ENCODE assay signal across 8 cellular contexts in genomic region chr17:30378191-30378796, GRCh38. TPM values are rescaled to one million over a fixed set of nuclear protein-coding genes. Genes with fewer than 3 reads are reported as not detected.
DNase-seq lines count a peak whose midpoint lies in the region; ATAC-seq and TF ChIP-seq lines count a peak whose summit lies in the region.

No MANE protein-coding gene starts in this region.

- H3K27ac ChIP-seq in suprapubic skin: peak overlapping the region; percentile 78

- peaks cover 15% of the 10 kb centered on the region for H3K27me3 Mint-ChIP-seq in activated CD4-positive, alpha-beta memory T cell treated with anti-CD3 and anti-CD28 coated beads, Interleukin-2, amount 10 ng/mL, durations not matched to agents 7 days and 5 days
- H3K27me3 Mint-ChIP-seq in naive B cell: peaks cover 30 to 35% (median 34%) of the 10 kb centered on the region in 3 donors

- H3K4me1 Mint-ChIP-seq in activated CD4-positive, alpha-beta memory T cell treated with anti-CD3 and anti-CD28 coated beads, Interleukin-2, amount 10 ng/mL, durations not matched to agents 7 days and 5 days: peaks cover 52% of the 10 kb centered on the region
- H3K4me1 Mint-ChIP-seq in naive B cell: peaks cover 12 to 32% (median 23%) of the 10 kb centered on the region in 3 donors

- WGBS in suprapubic skin: 5% methylated on average over 32 of the region's 32 CpGs

- no peaks in the 10 kb centered on the region for H3K9me3 Mint-ChIP-seq in activated CD4-positive, alpha-beta memory T cell treated with anti-CD3 and anti-CD28 coated beads, Interleukin-2, amount 10 ng/mL, durations not matched to agents 7 days and 5 days
- no peaks in the 10 kb centered on the region for H3K9me3 Mint-ChIP-seq in naive B cell

- no peaks in the 10 kb centered on the region for H3K9me3 ChIP-seq in endocrine pancreas (ENCODE audit: control insufficient read depth, low read length)
- no peaks in the 10 kb centered on the region for H3K9me3 ChIP-seq in suprapubic skin

- H3K36me3 ChIP-seq in endocrine pancreas (ENCODE audit: control insufficient read depth, insufficient read depth, low read length) (no peaks in the 10 kb centered on the region), suprapubic skin (no peaks in the 10 kb centered on the region)

- H3K4me1 ChIP-seq in endocrine pancreas (ENCODE audit: control insufficient read depth, insufficient read depth, low read length) (peaks cover 16% of the 10 kb centered on the region), suprapubic skin (peaks cover 43% of the 10 kb centered on the region)

- no peak for TF ChIP-seq POLR2A in suprapubic skin (IDR thresholded peaks at IDR 0.05)

- DNase-seq in CD1c-positive myeloid dendritic cell (ENCODE audit: extremely low spot score) (peak; percentile 56), naive B cell (no peak), suprapubic skin (ENCODE audit: low spot score in 2 of 2) (no peak), NCI-H1417 treated with DMSO at 0.1 percent for 48 hours (lab: John Stamatoyannopoulos, UW) (no peak)
- peak; percentile 67 for DNase-seq in activated CD4-positive, alpha-beta memory T cell treated with anti-CD3 and anti-CD28 coated beads, Interleukin-2, amount 10 ng/mL, durations not matched to agents 7 days and 5 days

- CTCF ChIA-PET in activated CD4-positive, alpha-beta memory T cell treated with anti-CD3 and anti-CD28 coated beads, Interleukin-2, amount 10 ng/mL, durations not matched to agents 7 days and 5 days (lab: Charles Lee): interaction anchor here (0.6 to 2.3 kb wide), 5 partner anchors 15 to 338 kb away, joined by 3 to 6 read pairs (median 3); no protein-coding TSS in a partner anchor

- H3K4me3 Mint-ChIP-seq in activated CD4-positive, alpha-beta memory T cell treated with anti-CD3 and anti-CD28 coated beads, Interleukin-2, amount 10 ng/mL, durations not matched to agents 7 days and 5 days: peak overlapping the region; percentile 79
- peak overlapping the region; percentile 91 to 99 (median 96) for H3K4me3 Mint-ChIP-seq in naive B cell

- peak; percentile 4 for ATAC-seq in HG02885 (IDR thresholded peaks at IDR 0.05; ENCODE audit: poor library complexity, unreplicated experiment)
- ATAC-seq in naive B cell (ENCODE audit: low read depth in 2 of 2): peak; percentile 16 to 22
- no peak for ATAC-seq in HG02623 (IDR thresholded peaks at IDR 0.05; ENCODE audit: unreplicated experiment)

- POLR2A ChIA-PET in activated CD4-positive, alpha-beta memory T cell treated with anti-CD3 and anti-CD28 coated beads, Interleukin-2, amount 10 ng/mL, durations not matched to agents 7 days and 5 days (lab: Charles Lee): interaction anchor here (0.9 to 2.7 kb wide), 4 partner anchors 14 to 87 kb away, joined by 3 to 10 read pairs (median 6); partner anchors contain the start of gene BLMH

- H3K4me3 ChIP-seq in endocrine pancreas (ENCODE audit: control insufficient read depth, insufficient read depth, low read length) (peak overlapping the region; percentile 74), suprapubic skin (peak overlapping the region; percentile 77)

- no peaks in the 10 kb centered on the region for H3K27me3 ChIP-seq in endocrine pancreas (ENCODE audit: control insufficient read depth, insufficient read depth, low read length)
- no peaks in the 10 kb centered on the region for H3K27me3 ChIP-seq in suprapubic skin

- TF ChIP-seq CTCF in suprapubic skin (IDR thresholded peaks at IDR 0.05): no peak

- no peaks in the 10 kb centered on the region for H3K36me3 Mint-ChIP-seq in activated CD4-positive, alpha-beta memory T cell treated with anti-CD3 and anti-CD28 coated beads, Interleukin-2, amount 10 ng/mL, durations not matched to agents 7 days and 5 days (ENCODE audit: low read depth)
- H3K36me3 Mint-ChIP-seq in naive B cell: no peaks in the 10 kb centered on the region

- peak overlapping the region; percentile 74 for H3K27ac Mint-ChIP-seq in activated CD4-positive, alpha-beta memory T cell treated with anti-CD3 and anti-CD28 coated beads, Interleukin-2, amount 10 ng/mL, durations not matched to agents 7 days and 5 days
- H3K27ac Mint-ChIP-seq in naive B cell: peak overlapping the region; percentile 6 to 95 (median 82)

- TF ChIP-seq EP300 in suprapubic skin (IDR thresholded peaks at IDR 0.05): no peak

- peak overlapping the region; percentile 50 for H3K9ac ChIP-seq in endocrine pancreas (ENCODE audit: control insufficient read depth, insufficient read depth, low read length)

RNA-seq across cellular contexts. Expression of gene CPD, which starts 0.4 kb away (rescaled TPM):
- total RNA-seq in activated CD4-positive, alpha-beta memory T cell treated with anti-CD3 and anti-CD28 coated beads, Interleukin-2, amount 10 ng/mL, durations not matched to agents 7 days and 5 days: 10 to 100 TPM; 28.7 to 32.3 TPM
- 10 to 100 TPM in 1 of 6 donors, 1 to 10 TPM in 5; 3.7 to 10.8 (median 5.9) TPM for polyA plus RNA-seq in naive B cell (ENCODE audit: low read depth in 6 of 6)
- 10 to 100 TPM; 38.9 to 60.5 (median 49.4) TPM for total RNA-seq in suprapubic skin

RNA-seq across cellular contexts. Expression of gene TMIGD1, which starts 44.4 kb away (rescaled TPM):
- not detected for total RNA-seq in activated CD4-positive, alpha-beta memory T cell treated with anti-CD3 and anti-CD28 coated beads, Interleukin-2, amount 10 ng/mL, durations not matched to agents 7 days and 5 days
- not detected for polyA plus RNA-seq in naive B cell (ENCODE audit: low read depth in 6 of 6)
- total RNA-seq in suprapubic skin: under 1 TPM in 1 of 4 donors, not detected in 3; 0.45 TPM

Comparison
In these comparisons a context has a peak if more than half of its experiments do, and no peak if none do; other contexts are left out.
1. DNase-seq: peak in CD1c-positive myeloid dendritic cell (single experiment) and activated CD4-positive, alpha-beta memory T cell treated with anti-CD3 and anti-CD28 coated beads, Interleukin-2, amount 10 ng/mL, durations not matched to agents 7 days and 5 days (single experiment); none in naive B cell (single experiment), suprapubic skin (0 of 2) and NCI-H1417 treated with DMSO at 0.1 percent for 48 hours (single experiment).